ENCODE assay signal across 9 cellular contexts in the genomic region with DNA sequence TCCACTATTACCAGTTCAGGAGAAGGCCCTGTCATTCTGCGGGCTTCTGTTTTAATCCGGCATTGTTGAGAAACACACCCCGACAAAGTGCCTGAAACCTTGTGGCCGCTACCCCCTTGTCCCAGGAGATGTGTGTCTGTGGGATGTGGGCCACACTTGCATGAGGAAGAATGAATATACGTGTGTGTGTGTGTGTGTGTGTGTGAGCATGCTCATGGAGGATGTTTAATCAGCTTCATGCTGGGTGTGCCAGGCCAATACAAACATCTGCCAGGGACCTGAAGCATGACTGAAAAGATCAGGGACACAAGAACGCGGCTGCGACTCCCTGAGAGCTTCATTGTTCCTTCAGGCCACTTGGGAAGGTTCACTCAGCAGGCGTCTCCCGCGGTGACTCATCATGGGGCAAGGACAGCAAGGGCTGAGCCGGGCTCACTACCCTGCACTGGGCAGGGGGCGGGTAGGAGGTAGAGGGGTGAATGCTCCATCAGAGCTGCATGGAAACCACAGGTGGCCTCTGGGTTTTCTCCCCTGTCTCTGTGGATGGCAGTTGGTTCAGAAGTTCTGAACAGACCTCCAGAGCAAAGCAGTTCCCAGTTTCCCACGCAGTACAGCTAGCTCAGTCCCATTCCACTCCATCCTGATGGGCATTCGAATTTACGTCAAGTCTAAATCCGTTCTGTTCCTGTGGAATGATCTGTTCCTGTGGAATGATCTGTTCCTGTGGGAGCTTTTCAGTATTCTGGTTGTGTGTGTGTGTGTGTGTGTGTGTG. TPM values are rescaled to one million over a fixed set of nuclear protein-coding genes. Genes with fewer than 3 reads are reported as not detected.
DNase-seq lines count a peak whose midpoint lies in the region; ATAC-seq and TF ChIP-seq lines count a peak whose summit lies in the region.
"Had no signal": no experiment of that assay in that cellular context is flagged by ENCODE, and none has a peak within 500 bp of the region (broad histone marks: within the 10 kb centered on the region; RNA-seq: fewer than 3 reads in every experiment).

No MANE protein-coding gene starts in this region.

- peak; percentile 57 for DNase-seq in NCI-H1105 treated with DMSO at 0.1 percent for 48 hours (lab: John Stamatoyannopoulos, UW)
- DNase-seq in NCI-H1105 (lab: John Stamatoyannopoulos, UW): no peak
- peak; percentile 96 for DNase-seq in NCI-H2029 (lab: John Stamatoyannopoulos, UW)
- DNase-seq in adrenal gland: peak; percentile 87 to 97 (median 94)
- peak; percentile 97 for DNase-seq in right atrium auricular region (ENCODE audit: low spot score)
- DNase-seq in retinal pigment epithelial cell (ENCODE audit: low read depth): peak; percentile 87
- DNase-seq: CD4-positive, CD25-positive, alpha-beta regulatory T cell had no signal

- H3K27me3 ChIP-seq in adrenal gland (no peaks in the 10 kb centered on the region), right atrium auricular region (no peaks in the 10 kb centered on the region)

- H3K27ac ChIP-seq in adrenal gland (peak overlapping the region; percentile 95 to 100 (median 99)), right atrium auricular region (peak overlapping the region; percentile 95 to 100)

- no peak for TF ChIP-seq CTCF in adrenal gland (IDR thresholded peaks at IDR 0.05)
- no peak for TF ChIP-seq CTCF in right atrium auricular region (IDR thresholded peaks at IDR 0.05)
- no peak for TF ChIP-seq CTCF in retinal pigment epithelial cell (conservative IDR thresholded peaks at IDR 0.05; ENCODE audit: low read depth, low read length)

- intact Hi-C loops in adrenal gland (cut with DNase I): loop anchor here in 1 of 2 donors (2.0 kb wide), 1 partner anchor 17 kb away; no protein-coding TSS in a partner anchor

- WGBS in adrenal gland, 4 donors: 13 to 24% (median 18%) methylated on average over 14 to 17 of the region's 17 CpGs

- H3K4me1 ChIP-seq in adrenal gland (replicated peaks in 1 of 2): peaks cover 96 to 97% of the 10 kb centered on the region in 2 donors
- peaks cover 0 to 98% of the 10 kb centered on the region in 2 donors for H3K4me1 ChIP-seq in right atrium auricular region

- H3K4me3 ChIP-seq in adrenal gland: no peak overlapping the region
- H3K4me3 ChIP-seq in right atrium auricular region: no peak overlapping the region
- no peak overlapping the region for H3K4me3 ChIP-seq in retinal pigment epithelial cell (ENCODE audit: low read length)

- TF ChIP-seq POLR2A in adrenal gland (IDR thresholded peaks at IDR 0.05): peak; percentile 34 to 85

- ATAC-seq in HG02623 (IDR thresholded peaks at IDR 0.05; ENCODE audit: unreplicated experiment) (no peak), HG02981 (IDR thresholded peaks at IDR 0.05; ENCODE audit: unreplicated experiment) (no peak)

- H3K36me3 ChIP-seq in adrenal gland (replicated peaks in 1 of 2): no peaks in the 10 kb centered on the region
- H3K36me3 ChIP-seq in right atrium auricular region: no peaks in the 10 kb centered on the region

- H3K9me3 ChIP-seq in adrenal gland (replicated peaks in 1 of 3) (no peaks in the 10 kb centered on the region), right atrium auricular region (no peaks in the 10 kb centered on the region)

RNA-seq across cellular contexts. Expression of a gene that starts 7.0 kb away (rescaled TPM):
- total RNA-seq in adrenal gland (over 10,000 TPM in 5 of 8 donors, 1,000 to 10,000 TPM in 3; 5,921 to 17,143 (median 10,900) TPM), right atrium auricular region (1,000 to 10,000 TPM; 2,120 to 2,577 TPM)
- polyA plus RNA-seq in adrenal gland: 1,000 to 10,000 TPM in 1 of 3 donors, 100 to 1,000 TPM in 2; 237 to 9,519 (median 973) TPM

RNA-seq across cellular contexts. Expression of a gene that starts 33.1 kb away (rescaled TPM):
- 100 to 1,000 TPM; 105 to 240 (median 145) TPM for total RNA-seq in adrenal gland
- polyA plus RNA-seq in adrenal gland: 100 to 1,000 TPM in 2 of 3 donors, 10 to 100 TPM in 1; 52.3 to 395 (median 329) TPM
- 10 to 100 TPM; 71.8 to 89.7 TPM for total RNA-seq in right atrium auricular region
